Comparison of ENCODE assay signal across 8 cellular contexts in genomic region chr9:125262217-125262991, GRCh38. TPM values are rescaled to one million over a fixed set of nuclear protein-coding genes. Genes with fewer than 3 reads are reported as not detected.
DNase-seq lines count a peak whose midpoint lies in the region; ATAC-seq, FAIRE-seq and TF ChIP-seq lines count a peak whose summit lies in the region.

No MANE protein-coding gene starts in this region.

- peak overlapping the region; percentile 91 for H3K4me3 Mint-ChIP-seq in central memory CD8-positive, alpha-beta T cell

- ATAC-seq in central memory CD8-positive, alpha-beta T cell (replicated peaks; ENCODE audit: extremely low read depth, poor library complexity, severe bottlenecking): peak; percentile 59
- no peak for ATAC-seq in GM19324 (IDR thresholded peaks at IDR 0.05; ENCODE audit: low FRiP score, unreplicated experiment)

- H3K27me3 Mint-ChIP-seq in central memory CD8-positive, alpha-beta T cell: no peaks in the 10 kb centered on the region

- H3K4me3 ChIP-seq in mononuclear cell (ENCODE audit: low read length): peak overlapping the region; percentile 95

- FAIRE-seq in H54 (lab: Jason Lieb, UNC): no peak

- peak overlapping the region; percentile 97 for H3K27ac Mint-ChIP-seq in central memory CD8-positive, alpha-beta T cell (ENCODE audit: low read depth)

- peaks cover 70% of the 10 kb centered on the region for H3K4me1 ChIP-seq in mononuclear cell (ENCODE audit: insufficient read depth, low read length)

- TF ChIP-seq POLR2A in H54 (IDR thresholded peaks at IDR 0.05; ENCODE audit: low read depth, low read length): no peak

- H3K9me3 ChIP-seq in mononuclear cell (ENCODE audit: low read depth, low read length): no peaks in the 10 kb centered on the region

- H3K4me1 Mint-ChIP-seq in central memory CD8-positive, alpha-beta T cell: peaks cover 41% of the 10 kb centered on the region

- no peaks in the 10 kb centered on the region for H3K27me3 ChIP-seq in mononuclear cell (ENCODE audit: insufficient read depth, low read length)

- peaks cover 17% of the 10 kb centered on the region for H3K36me3 Mint-ChIP-seq in central memory CD8-positive, alpha-beta T cell (ENCODE audit: insufficient read depth)

- DNase-seq in NCI-H1694 (lab: John Stamatoyannopoulos, UW): peak; percentile 5
- no peak for DNase-seq in NCI-H1694 treated with DMSO at 0.1 percent for 48 hours (lab: John Stamatoyannopoulos, UW)
- DNase-seq in H54 (ENCODE audit: insufficient read length, low spot score): peak; percentile 32
- peak; percentile 37 for DNase-seq in NCI-H1105 treated with DMSO at 0.1 percent for 48 hours (lab: John Stamatoyannopoulos, UW)
- DNase-seq in central memory CD8-positive, alpha-beta T cell (ENCODE audit: low spot score in 2 of 2): no peak
- DNase-seq in NCI-H187 treated with DMSO at 0.1 percent for 48 hours (lab: John Stamatoyannopoulos, UW): no peak

- no peaks in the 10 kb centered on the region for H3K9me3 Mint-ChIP-seq in central memory CD8-positive, alpha-beta T cell

RNA-seq across cellular contexts. Expression of gene GAPVD1, which starts 0.8 kb away (rescaled TPM):
- 105 TPM for total RNA-seq in mononuclear cell

RNA-seq across cellular contexts. Expression of gene HSPA5, which starts 21.3 kb away (rescaled TPM):
- 79.7 TPM for total RNA-seq in mononuclear cell

Comparison
In these comparisons a context has a peak if more than half of its experiments do, and no peak if none do; other contexts are left out.
1. DNase-seq: peak in NCI-H1694 (single experiment), H54 (single experiment) and NCI-H1105 treated with DMSO at 0.1 percent for 48 hours (single experiment); none in NCI-H1694 treated with DMSO at 0.1 percent for 48 hours (single experiment), central memory CD8-positive, alpha-beta T cell (0 of 2) and NCI-H187 treated with DMSO at 0.1 percent for 48 hours (single experiment).